27 cellular contexts compared by ENCODE assay signal in the genomic region with DNA sequence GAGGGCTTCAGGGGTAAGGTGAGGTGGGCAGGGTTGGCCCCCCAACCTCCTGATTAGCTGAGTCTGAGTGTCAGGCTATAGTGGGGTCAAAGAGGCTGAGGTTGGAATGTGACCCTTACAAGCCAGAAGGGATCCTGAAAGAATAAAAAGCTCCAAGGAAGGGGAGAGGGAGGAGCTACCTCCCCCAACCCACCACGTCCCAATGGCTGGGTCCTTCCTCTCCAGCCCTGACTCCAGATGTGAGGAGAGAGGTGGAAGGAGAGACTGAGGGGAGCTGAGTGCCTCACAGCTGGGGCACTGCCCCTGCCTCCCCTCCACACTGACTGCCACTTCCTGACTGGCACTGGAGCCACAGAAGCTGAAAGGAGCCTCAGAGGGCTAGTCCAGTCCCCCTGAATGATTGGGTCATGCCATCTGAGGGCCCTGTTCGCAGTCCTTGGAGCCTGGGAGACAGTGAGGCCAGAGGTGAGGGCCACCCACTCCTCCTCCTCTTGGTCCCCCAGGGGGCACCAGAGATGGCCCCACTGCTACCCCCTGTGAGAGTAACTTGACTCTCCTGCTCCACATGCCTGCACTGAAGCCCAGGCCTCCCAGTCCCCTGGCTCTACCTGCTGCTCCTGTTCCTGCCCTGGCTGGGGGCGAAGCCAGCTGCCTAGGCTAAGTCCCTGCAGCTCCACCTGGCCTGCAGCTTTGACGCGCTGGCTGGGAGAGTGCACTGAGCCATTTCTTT. TPM values are rescaled to one million over a fixed set of nuclear protein-coding genes. Genes with fewer than 3 reads are reported as not detected.
DNase-seq lines count a peak whose midpoint lies in the region; ATAC-seq, FAIRE-seq and TF ChIP-seq lines count a peak whose summit lies in the region.
"Had no signal": no experiment of that assay in that cellular context is flagged by ENCODE, and none has a peak within 500 bp of the region (broad histone marks: within the 10 kb centered on the region; RNA-seq: fewer than 3 reads in every experiment).

No MANE protein-coding gene starts in this region.

- H4K20me1 ChIP-seq in BLaER1 treated with 17β-estradiol and CSF1 and Interleukin-3, amounts not matched to agents 10 nM and 100 nM: peaks cover 4 to 57% (median 24%) of the 10 kb centered on the region in 11 experiments; a peak in 16 of 22 replicates

- H3K4me3 ChIP-seq in A549 (no peak overlapping the region), endodermal cell (ENCODE audit: low read length) (no peak overlapping the region)
- no peak overlapping the region for H3K4me3 ChIP-seq in BLaER1 treated with 17β-estradiol and CSF1 and Interleukin-3, amounts not matched to agents 10 nM and 100 nM
- H3K4me3 ChIP-seq: GM23248, lung, SJSA1, smooth muscle cell had no signal

- CTCF ChIA-PET in A549 (lab: Yijun Ruan, JAX): interaction anchor here (0.5 to 38.8 kb wide), 14 partner anchors 12 to 494 kb away, joined by 3 to 800 read pairs (median 4); a partner anchor contains a TSS
- CTCF ChIA-PET in activated CD4-positive, alpha-beta memory T cell treated with anti-CD3 and anti-CD28 coated beads for 36 hours (lab: Charles Lee): interaction anchor here (0.7 to 16.3 kb wide), 11 partner anchors 8 to 48 kb away, joined by 3 to 507 read pairs (median 6); a partner anchor contains a TSS

- TF ChIP-seq POLR2A in A549 (IDR thresholded peaks at IDR 0.05; ENCODE audit: low read length) (no peak), GM12892 (IDR thresholded peaks at IDR 0.05; ENCODE audit: low read depth, low read length) (no peak)

- H3K27ac ChIP-seq in A549 (no peak overlapping the region), endodermal cell (ENCODE audit: low read depth, low read length) (no peak overlapping the region)
- peak overlapping the region in 1 of 11 experiments; percentile 56; a peak in 1 of 22 replicates for H3K27ac ChIP-seq in BLaER1 treated with 17β-estradiol and CSF1 and Interleukin-3, amounts not matched to agents 10 nM and 100 nM
- H3K27ac ChIP-seq: GM23248, neutrophil, SJSA1 had no signal

- POLR2A ChIA-PET in A549 (lab: Yijun Ruan, JAX): interaction anchor here (0.6 to 2.4 kb wide), 2 partner anchors 16 to 42 kb away, joined by 3 to 13 read pairs; no protein-coding TSS in a partner anchor
- POLR2A ChIA-PET in activated CD4-positive, alpha-beta memory T cell treated with anti-CD3 and anti-CD28 coated beads for 36 hours (lab: Charles Lee): interaction anchor here (2.6 kb wide), 1 partner anchor 45 kb away, joined by 9 read pairs; a partner anchor contains a TSS

- H3K27me3 ChIP-seq in BLaER1 treated with 17β-estradiol and CSF1 and Interleukin-3, amounts not matched to agents 10 nM and 100 nM: no peaks in the 10 kb centered on the region
- peaks cover 23% of the 10 kb centered on the region for H3K27me3 ChIP-seq in endodermal cell (ENCODE audit: control insufficient read depth, insufficient read depth, low read length, poor library complexity, severe bottlenecking)
- H3K27me3 ChIP-seq: neutrophil, SJSA1 had no signal

- WGBS in A549 (ENCODE audit: missing lambda C conversion rate): 77% methylated on average over 4 of the region's 5 CpGs
- WGBS in endodermal cell (ENCODE audit: insufficient coverage in 1 of 2, insufficient read length in 1 of 2), 2 experiments: 86 to 92% methylated on average over 4 of the region's 5 CpGs

- intact Hi-C loops in activated CD4-positive, alpha-beta memory T cell treated with anti-CD3 and anti-CD28 coated beads for 36 hours (cut with micrococcal nuclease): no loop called here

- peaks cover 25 to 32% (median 29%) of the 10 kb centered on the region in 11 experiments for H3K36me3 ChIP-seq in BLaER1 treated with 17β-estradiol and CSF1 and Interleukin-3, amounts not matched to agents 10 nM and 100 nM
- H3K36me3 ChIP-seq in endodermal cell (ENCODE audit: control insufficient read depth, insufficient read depth, low read length): no peaks in the 10 kb centered on the region

- H3K4me2 ChIP-seq in A549: no peak overlapping the region
- H3K4me2 ChIP-seq in BLaER1 treated with 17β-estradiol and CSF1 and Interleukin-3, amounts not matched to agents 10 nM and 100 nM: peak overlapping the region in 5 of 11 experiments; percentile 20 to 40 (median 34); a peak in 7 of 22 replicates
- H3K4me2 ChIP-seq: smooth muscle cell had no signal

- H3K36me3 Mint-ChIP-seq in endodermal cell (ENCODE audit: low read depth) (no peaks in the 10 kb centered on the region), chondrocyte (ENCODE audit: low read depth) (peaks cover 4% of the 10 kb centered on the region)
- no peaks in the 10 kb centered on the region for H3K36me3 Mint-ChIP-seq in activated CD4-positive, alpha-beta memory T cell treated with anti-CD3 and anti-CD28 coated beads for 36 hours
- H3K36me3 Mint-ChIP-seq: activated naive CD8-positive, alpha-beta T cell treated with anti-CD3 and anti-CD28 coated beads for 36 hours had no signal

- TF ChIP-seq CTCF in A549 (IDR thresholded peaks at IDR 0.05) (no peak), endodermal cell (conservative IDR thresholded peaks at IDR 0.05) (peak; percentile 23), chondrocyte (IDR thresholded peaks at IDR 0.05) (no peak)

- H3K9me3 Mint-ChIP-seq in endodermal cell (no peaks in the 10 kb centered on the region), chondrocyte (ENCODE audit: low read depth) (no peaks in the 10 kb centered on the region)
- no peaks in the 10 kb centered on the region for H3K9me3 Mint-ChIP-seq in activated CD4-positive, alpha-beta memory T cell treated with anti-CD3 and anti-CD28 coated beads for 36 hours
- H3K9me3 Mint-ChIP-seq: activated naive CD8-positive, alpha-beta T cell treated with anti-CD3 and anti-CD28 coated beads for 36 hours; CD4-positive, alpha-beta memory T cell; stimulated activated naive B cell treated with anti-CD40 and anti-IgM and Interleukin-4, amounts not matched to agents 10 μg/mL and 1 μg/mL and 100 μg/mL, for 72 hours; T-helper 1 cell treated with Interleukin-12 subunit alpha and Interleukin-12 subunit beta and Interleukin-4 antibody, amounts not matched to agents 30 μg/mL and 1 μg/mL, for 36 hours had no signal

- DNase-seq in A549 (ENCODE audit: low read depth in 1 of 2, low spot score in 1 of 2): no peak
- DNase-seq in NCI-H69 (lab: John Stamatoyannopoulos, UW): peak; percentile 32
- DNase-seq in endodermal cell: no peak
- DNase-seq in GM12892 (ENCODE audit: insufficient read length): no peak
- no peak for DNase-seq in chondrocyte (ENCODE audit: low spot score)
- DNase-seq in retina: no peak
- no peak for DNase-seq in activated CD4-positive, alpha-beta memory T cell treated with anti-CD3 and anti-CD28 coated beads for 36 hours
- DNase-seq: activated CD4-positive, alpha-beta T cell treated with anti-CD3 and anti-CD28 coated beads for 48 hours; activated naive CD8-positive, alpha-beta T cell treated with anti-CD3 and anti-CD28 coated beads for 36 hours; CD4-positive, alpha-beta memory T cell; cerebellar nuclear complex; effector CD8-positive, alpha-beta T cell; GM23248; hypothalamus; IMR-90; NCI-H1436 treated with DMSO at 0.1 percent for 48 hours; NCI-H774; stimulated activated naive B cell treated with anti-CD40 and anti-IgM and Interleukin-4, amounts not matched to agents 10 μg/mL and 1 μg/mL and 100 μg/mL, for 72 hours had no signal

- H3K27me3 Mint-ChIP-seq in endodermal cell (ENCODE audit: insufficient read depth) (peaks cover 48% of the 10 kb centered on the region), chondrocyte (ENCODE audit: low read depth) (peaks cover 4% of the 10 kb centered on the region)
- H3K27me3 Mint-ChIP-seq in activated CD4-positive, alpha-beta memory T cell treated with anti-CD3 and anti-CD28 coated beads for 36 hours: no peaks in the 10 kb centered on the region
- H3K27me3 Mint-ChIP-seq: CD4-positive, alpha-beta memory T cell had no signal

- H3K9me3 ChIP-seq in A549 (no peaks in the 10 kb centered on the region), endodermal cell (ENCODE audit: control insufficient read depth, low read length) (no peaks in the 10 kb centered on the region)
- H3K9me3 ChIP-seq in BLaER1 treated with 17β-estradiol and CSF1 and Interleukin-3, amounts not matched to agents 10 nM and 100 nM (replicated peaks in 1 of 11): no peaks in the 10 kb centered on the region
- H3K9me3 ChIP-seq: neutrophil, SJSA1 had no signal

- H3K27ac Mint-ChIP-seq in endodermal cell (no peak overlapping the region), chondrocyte (ENCODE audit: unreplicated experiment) (no peak overlapping the region)
- no peak overlapping the region for H3K27ac Mint-ChIP-seq in activated CD4-positive, alpha-beta memory T cell treated with anti-CD3 and anti-CD28 coated beads for 36 hours
- H3K27ac Mint-ChIP-seq: activated naive CD8-positive, alpha-beta T cell treated with anti-CD3 and anti-CD28 coated beads for 36 hours; CD4-positive, alpha-beta memory T cell; stimulated activated naive B cell treated with anti-CD40 and anti-IgM and Interleukin-4, amounts not matched to agents 10 μg/mL and 1 μg/mL and 100 μg/mL, for 72 hours; T-helper 1 cell treated with Interleukin-12 subunit alpha and Interleukin-12 subunit beta and Interleukin-4 antibody, amounts not matched to agents 30 μg/mL and 1 μg/mL, for 36 hours had no signal

- peak overlapping the region in 6 of 11 experiments; percentile 8 to 41 (median 22); a peak in 6 of 22 replicates for H3K9ac ChIP-seq in BLaER1 treated with 17β-estradiol and CSF1 and Interleukin-3, amounts not matched to agents 10 nM and 100 nM
- H3K9ac ChIP-seq in endodermal cell (ENCODE audit: extremely low read depth, low read length, poor library complexity, severe bottlenecking): no peak overlapping the region
- H3K9ac ChIP-seq: GM23248 had no signal

- H3K4me3 Mint-ChIP-seq in endodermal cell (no peak overlapping the region), chondrocyte (ENCODE audit: unreplicated experiment) (no peak overlapping the region)
- H3K4me3 Mint-ChIP-seq in activated CD4-positive, alpha-beta memory T cell treated with anti-CD3 and anti-CD28 coated beads for 36 hours: no peak overlapping the region
- H3K4me3 Mint-ChIP-seq: activated naive CD8-positive, alpha-beta T cell treated with anti-CD3 and anti-CD28 coated beads for 36 hours; stimulated activated naive B cell treated with anti-CD40 and anti-IgM and Interleukin-4, amounts not matched to agents 10 μg/mL and 1 μg/mL and 100 μg/mL, for 72 hours; T-helper 1 cell treated with Interleukin-12 subunit alpha and Interleukin-12 subunit beta and Interleukin-4 antibody, amounts not matched to agents 30 μg/mL and 1 μg/mL, for 36 hours had no signal

- no peaks in the 10 kb centered on the region for H3K4me1 ChIP-seq in A549
- H3K4me1 ChIP-seq in BLaER1 treated with 17β-estradiol and CSF1 and Interleukin-3, amounts not matched to agents 10 nM and 100 nM: peaks cover 14 to 62% (median 45%) of the 10 kb centered on the region in 10 experiments; a peak in 19 of 20 replicates
- no peaks in the 10 kb centered on the region for H3K4me1 ChIP-seq in endodermal cell (ENCODE audit: control insufficient read depth, insufficient read depth, low read length)

- no peak for TF ChIP-seq RAD21 in A549 (conservative IDR thresholded peaks at IDR 0.05 in 1 of 2, IDR thresholded peaks at IDR 0.05 in 1 of 2)

- ATAC-seq in A549: peak; percentile 15 to 18; a peak in 4 of 6 replicates
- ATAC-seq: stimulated activated naive B cell treated with anti-CD40 and anti-IgM and Interleukin-4, amounts not matched to agents 10 μg/mL and 1 μg/mL and 100 μg/mL, for 72 hours had no signal

- TF ChIP-seq EP300 in A549 (IDR thresholded peaks at IDR 0.05): no peak

- no peaks in the 10 kb centered on the region for H3K4me1 Mint-ChIP-seq in endodermal cell
- peaks cover 2% of the 10 kb centered on the region for H3K4me1 Mint-ChIP-seq in chondrocyte (ENCODE audit: low read depth)
- no peaks in the 10 kb centered on the region for H3K4me1 Mint-ChIP-seq in activated CD4-positive, alpha-beta memory T cell treated with anti-CD3 and anti-CD28 coated beads for 36 hours (ENCODE audit: low read depth)

- FAIRE-seq in A549 (lab: Jason Lieb, UNC): no peak
- no peak for FAIRE-seq in GM12892 (lab: Jason Lieb, UNC)
- FAIRE-seq: frontal cortex, keratinocyte had no signal

RNA-seq across cellular contexts. Expression of a gene that starts 20.5 kb away (rescaled TPM):
- polyA plus RNA-seq in A549 (2011; rRNA removed) (55.4 and 83.3 TPM in 2 replicates), A549 (2017; fragmentation: RNase III; extraction: RNeasy Plus Mini Kit Qiagen cat#74134 plus additional on column Dnase treatment) (65.1 to 66.9 TPM (median 65.4 TPM) in 3 replicates)
- 79.8 and 101 TPM in 2 replicates for polyA plus RNA-seq in A549 (2012; cell fraction: cytosol; rRNA removed)
- 150 and 163 TPM in 2 replicates for polyA plus RNA-seq in A549 (2012; cell fraction: nucleus; rRNA removed)
- 127 and 130 TPM in 2 replicates for polyA minus RNA-seq in A549 (2011; rRNA and poly(A)+ RNA removed)
- total RNA-seq in endodermal cell (10 to 100 TPM; 13.4 to 16.5 TPM), chondrocyte (76.4 to 99.8 TPM (median 96.9 TPM) in 3 replicates)
- polyA plus RNA-seq in endodermal cell (2013, experiment 1 of 2): 29.3 TPM
- 25.0 TPM for polyA plus RNA-seq in endodermal cell (2013, experiment 2 of 2)
- 20.6 TPM for polyA plus RNA-seq in GM12892 (2012; ENCODE audit: missing spikeins)
- 10 to 100 TPM; 52.9 to 57.7 TPM for total RNA-seq in activated CD4-positive, alpha-beta memory T cell treated with anti-CD3 and anti-CD28 coated beads for 36 hours

RNA-seq across cellular contexts. Expression of a gene that starts 27.8 kb away (rescaled TPM):
- polyA plus RNA-seq in A549 (2011; rRNA removed) (0.17 and 0.18 TPM in 2 replicates), A549 (2017; fragmentation: RNase III; extraction: RNeasy Plus Mini Kit Qiagen cat#74134 plus additional on column Dnase treatment) (0.15 to 0.20 TPM (median 0.16 TPM) in 3 replicates)
- 0.49 and 0.66 TPM in 2 replicates for polyA plus RNA-seq in A549 (2012; cell fraction: cytosol; rRNA removed)
- polyA plus RNA-seq in A549 (2012; cell fraction: nucleus; rRNA removed): 2.3 and 3.0 TPM in 2 replicates
- polyA minus RNA-seq in A549 (2011; rRNA and poly(A)+ RNA removed): 0.21 TPM in 1 of 2 replicates, not detected in the other
- total RNA-seq in endodermal cell (under 1 TPM in 1 of 2 donors, not detected in 1; 0.18 TPM), chondrocyte (0.42 to 1.4 TPM (median 0.46 TPM) in 3 replicates)
- polyA plus RNA-seq in endodermal cell (2013, experiment 1 of 2): 0.93 TPM
- 0.79 TPM for polyA plus RNA-seq in endodermal cell (2013, experiment 2 of 2)
- not detected for polyA plus RNA-seq in GM12892 (2012; ENCODE audit: missing spikeins)
- under 1 TPM; 0.10 to 0.12 TPM for total RNA-seq in activated CD4-positive, alpha-beta memory T cell treated with anti-CD3 and anti-CD28 coated beads for 36 hours
- total RNA-seq: GM23248, IMR-90, MCF 10A, SJSA1 had no signal
- polyA plus RNA-seq: GM23248, IMR-90 had no signal

RNA-seq across cellular contexts. Expression of a gene that starts 45.5 kb away (rescaled TPM):
- polyA plus RNA-seq in A549 (2011; rRNA removed) (51.9 and 77.3 TPM in 2 replicates), A549 (2017; fragmentation: RNase III; extraction: RNeasy Plus Mini Kit Qiagen cat#74134 plus additional on column Dnase treatment) (74.4 to 82.1 TPM (median 79.5 TPM) in 3 replicates)
- polyA plus RNA-seq in A549 (2012; cell fraction: cytosol; rRNA removed): 28.9 and 37.8 TPM in 2 replicates
- polyA plus RNA-seq in A549 (2012; cell fraction: nucleus; rRNA removed): 42.8 and 62.2 TPM in 2 replicates
- polyA minus RNA-seq in A549 (2011; rRNA and poly(A)+ RNA removed): 14.5 and 16.1 TPM in 2 replicates
- total RNA-seq in endodermal cell (10 to 100 TPM; 60.1 to 60.9 TPM), chondrocyte (32.2 to 49.7 TPM (median 35.2 TPM) in 3 replicates)
- 45.1 TPM for polyA plus RNA-seq in endodermal cell (2013, experiment 1 of 2)
- polyA plus RNA-seq in endodermal cell (2013, experiment 2 of 2): 37.1 TPM
- 27.5 TPM for polyA plus RNA-seq in GM12892 (2012; ENCODE audit: missing spikeins)
- 10 to 100 TPM; 46.2 to 56.0 TPM for total RNA-seq in activated CD4-positive, alpha-beta memory T cell treated with anti-CD3 and anti-CD28 coated beads for 36 hours
